2 cellular contexts compared by ENCODE assay signal in genomic region chr21:35196128-35196527, GRCh38.
TF ChIP-seq lines count a peak whose summit lies in the region.

No MANE protein-coding gene starts in this region.

TF ChIP-seq in IMR-90, 13 proteins besides CTCF, POLR2A, EP300 and RAD21:
- TF ChIP-seq FOS (IDR thresholded peaks at IDR 0.05; ENCODE audit: low read depth, low read length): no peak
- TF ChIP-seq RFX5 (IDR thresholded peaks at IDR 0.05; ENCODE audit: low read depth, low read length): no peak
- TF ChIP-seq CEBPB (IDR thresholded peaks at IDR 0.05; ENCODE audit: low read depth, low read length): no peak
- TF ChIP-seq MAFK (IDR thresholded peaks at IDR 0.05; ENCODE audit: low read depth, low read length): no peak
- TF ChIP-seq RCOR1 (IDR thresholded peaks at IDR 0.05; ENCODE audit: insufficient replicate concordance, low read length): no peak
- no peak for TF ChIP-seq ELK1 (IDR thresholded peaks at IDR 0.05; ENCODE audit: borderline replicate concordance, low read depth, low read length)
- TF ChIP-seq BHLHE40 (IDR thresholded peaks at IDR 0.05; ENCODE audit: low read depth, low read length): no peak
TF ChIP-seq in IMR-90: peak in this region for 0.

TF ChIP-seq in K562, 482 proteins besides CTCF, POLR2A, EP300 and RAD21:
- TF ChIP-seq CBX3 (IDR thresholded peaks at IDR 0.05; ENCODE audit: borderline replicate concordance in 1 of 2, low read length in 2 of 2) (0 out of 3 replicates have a peak, but pooled peaks of 1 of the 2 experiments have one; percentile 31), ZNF23 (CRISPR knock-in tag; IDR thresholded peaks at IDR 0.05) (no peak), EZH2 (IDR thresholded peaks at IDR 0.05; ENCODE audit: borderline replicate concordance, low read depth, low read length) (no peak), ZNF766 (CRISPR knock-in tag; conservative IDR thresholded peaks at IDR 0.05) (peak; percentile 98), ZNF512 (tag; IDR thresholded peaks at IDR 0.05) (no peak), RBM34 (IDR thresholded peaks at IDR 0.05; ENCODE audit: borderline replicate concordance, insufficient read depth, low read length) (no peak), TRIM24 (IDR thresholded peaks at IDR 0.05) (0 out of 4 replicates have a peak, but pooled peaks of 1 of the 2 experiments have one; percentile 14), PRDM10 (IDR thresholded peaks at IDR 0.05; ENCODE audit: partially characterized antibody) (peak; percentile 15)
